1 cellular context compared by ENCODE assay signal in genomic region chr17:28548417-28549130, GRCh38.
A peak's percentile ranks its signal among the peaks of the same experiment; 100 is the strongest.
TF ChIP-seq lines count a peak whose summit lies in the region.

No MANE protein-coding gene starts in this region.

TF ChIP-seq in HepG2, 621 proteins besides CTCF, POLR2A, EP300 and RAD21:
- TF ChIP-seq ZNF598 (CRISPR knock-in tag; IDR thresholded peaks at IDR 0.05; ENCODE audit: borderline replicate concordance) (0 out of 2 replicates have a peak, but pooled peaks have one; percentile 14), ZNF652 (CRISPR knock-in tag; IDR thresholded peaks at IDR 0.05; ENCODE audit: borderline replicate concordance, low read depth) (no peak), TRIM24 (CRISPR knock-in tag; IDR thresholded peaks at IDR 0.05) (no peak), ZNF274 (CRISPR knock-in tag; IDR thresholded peaks at IDR 0.05) (peak; percentile 10; the same call in 1 of the 2 replicates), CERS6 (CRISPR knock-in tag; IDR thresholded peaks at IDR 0.05) (no peak), ZNF33A (CRISPR knock-in tag; IDR thresholded peaks at IDR 0.05; ENCODE audit: borderline replicate concordance) (no peak), NCOR1 (IDR thresholded peaks at IDR 0.05; ENCODE audit: borderline replicate concordance, low read length) (no peak), FLYWCH1 (CRISPR knock-in tag; IDR thresholded peaks at IDR 0.05) (no peak), CSRNP2 (CRISPR knock-in tag; conservative IDR thresholded peaks at IDR 0.05; ENCODE audit: low read depth) (no peak), ZNF318 (CRISPR knock-in tag; IDR thresholded peaks at IDR 0.05) (no peak), REL (CRISPR knock-in tag; conservative IDR thresholded peaks at IDR 0.05) (no peak)
- TF ChIP-seq, protein P1, sequence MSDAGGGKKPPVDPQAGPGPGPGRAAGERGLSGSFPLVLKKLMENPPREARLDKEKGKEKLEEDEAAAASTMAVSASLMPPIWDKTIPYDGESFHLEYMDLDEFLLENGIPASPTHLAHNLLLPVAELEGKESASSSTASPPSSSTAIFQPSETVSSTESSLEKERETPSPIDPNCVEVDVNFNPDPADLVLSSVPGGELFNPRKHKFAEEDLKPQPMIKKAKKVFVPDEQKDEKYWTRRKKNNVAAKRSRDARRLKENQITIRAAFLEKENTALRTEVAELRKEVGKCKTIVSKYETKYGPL (CRISPR knock-in tag; IDR thresholded peaks at IDR 0.05): no peak
- TF ChIP-seq, protein P2, sequence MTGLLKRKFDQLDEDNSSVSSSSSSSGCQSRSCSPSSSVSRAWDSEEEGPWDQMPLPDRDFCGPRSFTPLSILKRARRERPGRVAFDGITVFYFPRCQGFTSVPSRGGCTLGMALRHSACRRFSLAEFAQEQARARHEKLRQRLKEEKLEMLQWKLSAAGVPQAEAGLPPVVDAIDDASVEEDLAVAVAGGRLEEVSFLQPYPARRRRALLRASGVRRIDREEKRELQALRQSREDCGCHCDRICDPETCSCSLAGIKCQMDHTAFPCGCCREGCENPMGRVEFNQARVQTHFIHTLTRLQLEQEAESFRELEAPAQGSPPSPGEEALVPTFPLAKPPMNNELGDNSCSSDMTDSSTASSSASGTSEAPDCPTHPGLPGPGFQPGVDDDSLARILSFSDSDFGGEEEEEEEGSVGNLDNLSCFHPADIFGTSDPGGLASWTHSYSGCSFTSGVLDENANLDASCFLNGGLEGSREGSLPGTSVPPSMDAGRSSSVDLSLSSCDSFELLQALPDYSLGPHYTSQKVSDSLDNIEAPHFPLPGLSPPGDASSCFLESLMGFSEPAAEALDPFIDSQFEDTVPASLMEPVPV (CRISPR knock-in tag; IDR thresholded peaks at IDR 0.05): no peak
